In the genomic region with DNA sequence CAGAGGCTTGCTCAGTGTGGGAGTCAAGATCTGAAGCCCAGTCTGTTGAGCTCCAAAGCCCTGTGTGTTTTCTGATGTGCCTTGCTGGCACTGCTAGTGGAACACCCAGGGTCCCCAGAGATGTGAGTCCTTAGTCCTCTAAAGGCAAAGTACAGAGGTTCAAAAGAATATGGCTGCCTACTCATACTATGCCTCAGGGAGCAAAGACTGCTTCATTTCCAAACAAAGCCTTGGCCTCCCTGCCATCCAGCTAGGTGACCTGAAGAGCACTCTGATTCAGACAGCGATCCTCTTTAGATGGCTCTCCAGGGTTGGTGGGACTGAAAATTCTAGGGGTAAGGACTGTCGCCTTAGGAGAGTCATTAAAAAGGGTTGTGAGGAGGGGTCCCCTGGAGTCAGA, we compare ENCODE assay signal across 19 cellular contexts. TPM values are rescaled to one million over a fixed set of nuclear protein-coding genes. Genes with fewer than 3 reads are reported as not detected.
"Had no signal": no experiment of that assay in that cellular context is flagged by ENCODE, and none has a peak within 500 bp of the region (broad histone marks: within the 10 kb centered on the region; RNA-seq: fewer than 3 reads in every experiment).

No MANE protein-coding gene starts in this region.

- H3K36me3 ChIP-seq: sigmoid colon, tibial artery, WERI-Rb-1 had no signal

- H3K27ac Mint-ChIP-seq: activated T-cell treated with anti-CD3 and anti-CD28 coated beads, Interleukin-2, amount 50 U/mL, for 72 hours had no signal

- H3K4me3 Mint-ChIP-seq: activated T-cell treated with anti-CD3 and anti-CD28 coated beads, Interleukin-2, amount 50 U/mL, for 72 hours had no signal

- H3K27ac ChIP-seq: sigmoid colon, tibial artery, WERI-Rb-1 had no signal

- H3K4me3 ChIP-seq: sigmoid colon, tibial artery had no signal

- DNase-seq: activated CD4-positive, alpha-beta T cell treated with anti-CD3 and anti-CD28 coated beads, Interleukin-2, amount 50 U/mL, for 4 hours; activated effector memory CD4-positive, alpha-beta T cell treated with anti-CD3 and anti-CD28 coated beads, Interleukin-2, amount 50 U/mL, for 16 hours; activated naive CD4-positive, alpha-beta T cell treated with anti-CD3 and anti-CD28 coated beads, Interleukin-2, amount 50 U/mL, for 16 hours; activated T-cell treated with anti-CD3 and anti-CD28 coated beads, Interleukin-2, amount 50 U/mL, for 72 hours; effector CD4-positive, alpha-beta T cell; hippocampal formation; islet precursor cell; sigmoid colon; stimulated activated naive CD4-positive, alpha-beta T cell treated with Interleukin-2 at 50 U/mL for 16 hours; substantia nigra; SW 1271; T-helper 2 cell; tibial artery; WERI-Rb-1 had no signal

- H3K9me3 ChIP-seq: sigmoid colon, tibial artery had no signal

- H3K9me3 Mint-ChIP-seq: activated T-cell treated with anti-CD3 and anti-CD28 coated beads, Interleukin-2, amount 50 U/mL, for 72 hours; neural crest cell had no signal

RNA-seq across cellular contexts. Expression of a gene that starts 2.0 kb away (rescaled TPM):
- total RNA-seq: activated CD8-positive, alpha-beta memory T cell treated with anti-CD3 and anti-CD28 coated beads for 36 hours; lung microvascular endothelial cell; myocyte; pulmonary artery endothelial cell had no signal
